Comparison of ENCODE assay signal across 8 cellular contexts in the genomic region with DNA sequence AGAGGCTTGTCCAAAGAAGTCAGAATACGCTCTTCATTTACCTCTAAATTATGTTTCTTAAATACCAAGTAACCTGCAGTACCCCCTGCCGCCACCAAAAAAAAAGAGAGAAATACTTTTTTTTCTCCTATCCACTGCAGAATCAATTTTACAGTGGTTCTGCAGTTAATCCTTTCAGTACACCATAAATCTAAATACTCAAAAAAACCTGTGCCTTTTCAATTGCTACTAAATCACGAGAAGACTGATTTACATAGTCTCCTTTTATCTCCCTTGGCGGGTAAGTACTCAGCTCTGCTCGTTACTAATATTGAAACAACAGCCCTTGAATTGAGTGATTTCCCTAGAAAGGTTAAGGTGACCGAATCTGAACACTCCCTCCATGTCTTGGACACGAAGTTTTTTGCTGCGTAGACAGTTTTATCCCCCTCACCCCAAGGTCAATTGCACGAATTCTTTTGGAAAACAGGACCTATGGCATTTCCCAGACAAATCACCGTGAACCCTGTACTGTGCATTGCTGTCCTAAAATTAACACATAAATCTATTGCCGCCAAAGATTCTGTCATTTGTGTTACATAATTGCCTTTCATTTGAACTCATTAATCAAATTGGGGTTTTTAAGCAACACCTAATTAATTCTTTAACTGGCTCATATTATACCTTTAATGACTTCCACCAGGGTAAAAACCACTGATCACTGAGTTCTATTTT. TPM values are rescaled to one million over a fixed set of nuclear protein-coding genes. Genes with fewer than 3 reads are reported as not detected.
DNase-seq lines count a peak whose midpoint lies in the region; ATAC-seq and TF ChIP-seq lines count a peak whose summit lies in the region.

No MANE protein-coding gene starts in this region.

- WGBS in liver: 22% methylated on average over 11 of the region's 11 CpGs
- WGBS in tibial nerve, 2 donors: 4 to 5% methylated on average over 11 of the region's 11 CpGs

- H3K4me3 ChIP-seq in liver (ENCODE audit: low read depth in 1 of 3, low read length in 3 of 3) (peak overlapping the region in 2 of 3 donors; percentile 12 to 66), tibial nerve (peak overlapping the region; percentile 78 to 96 (median 92))

- peak; percentile 27 for ATAC-seq in GM21526 (IDR thresholded peaks at IDR 0.05; ENCODE audit: low FRiP score, unreplicated experiment)

- H3K4me1 ChIP-seq in liver (ENCODE audit: control insufficient read depth in 4 of 4, insufficient read depth in 4 of 4, low read length in 3 of 4) (peaks cover 8 to 26% (median 15%) of the 10 kb centered on the region in 4 donors), tibial nerve (peaks cover 0 to 42% (median 14%) of the 10 kb centered on the region in 4 donors)

- H3K36me3 ChIP-seq in liver (ENCODE audit: control insufficient read depth in 4 of 4, insufficient read depth in 3 of 4, low read depth in 1 of 4, low read length in 3 of 4) (peaks cover 0 to 2% (median 0%) of the 10 kb centered on the region in 4 donors), tibial nerve (peaks cover 4 to 32% (median 4%) of the 10 kb centered on the region in 3 donors)

- peak; percentile 34 for DNase-seq in GF-D8 (lab: John Stamatoyannopoulos, UW)
- no peak for DNase-seq in tibial nerve (ENCODE audit: low spot score in 2 of 2)
- DNase-seq in NCI-H1048 (lab: John Stamatoyannopoulos, UW): no peak
- no peak for DNase-seq in D341Med (ENCODE audit: low spot score)

- peak; percentile 21; the same call in 1 of the 2 replicates for TF ChIP-seq CTCF in LNCAP (IDR thresholded peaks at IDR 0.05)
- peak; percentile 37 for TF ChIP-seq CTCF in liver (IDR thresholded peaks at IDR 0.05; ENCODE audit: low read depth, low read length, missing input control)
- TF ChIP-seq CTCF in tibial nerve (IDR thresholded peaks at IDR 0.05): peak; percentile 29 to 74 (median 61)

- H3K27me3 ChIP-seq in liver (ENCODE audit: control insufficient read depth in 4 of 4, insufficient read depth in 4 of 4, low read length in 3 of 4) (peaks cover 0 to 12% (median 4%) of the 10 kb centered on the region in 4 donors), tibial nerve (no peaks in the 10 kb centered on the region)

- H3K9ac ChIP-seq in liver (ENCODE audit: low read depth in 1 of 2, low read length in 2 of 2): peak overlapping the region in 1 of 2 donors; percentile 3

- TF ChIP-seq RAD21 in liver (IDR thresholded peaks at IDR 0.05): no peak

- no peak for TF ChIP-seq EP300 in tibial nerve (IDR thresholded peaks at IDR 0.05)

- H3K27ac ChIP-seq in angular gyrus (ENCODE audit: low read depth, low read length) (peak overlapping the region; percentile 84), liver (ENCODE audit: low read depth in 1 of 2, low read length in 2 of 2) (peak overlapping the region; percentile 97), tibial nerve (peak overlapping the region; percentile 95 to 100 (median 98))

- TF ChIP-seq POLR2A in tibial nerve (IDR thresholded peaks at IDR 0.05): no peak

- H3K9me3 ChIP-seq in liver (ENCODE audit: control insufficient read depth in 4 of 4, low read length in 3 of 4): no peaks in the 10 kb centered on the region
- H3K9me3 ChIP-seq in tibial nerve: no peaks in the 10 kb centered on the region

TF ChIP-seq in liver, 16 proteins besides CTCF, POLR2A, EP300 and RAD21:
- TF ChIP-seq SP1 (IDR thresholded peaks at IDR 0.05): no peak
- TF ChIP-seq YY1 (IDR thresholded peaks at IDR 0.05): no peak
- TF ChIP-seq GABPA (IDR thresholded peaks at IDR 0.05 in 1 of 2, conservative IDR thresholded peaks at IDR 0.05 in 1 of 2): no peak
- TF ChIP-seq NR2F2 (IDR thresholded peaks at IDR 0.05): peak; percentile 7
- TF ChIP-seq, protein P1, sequence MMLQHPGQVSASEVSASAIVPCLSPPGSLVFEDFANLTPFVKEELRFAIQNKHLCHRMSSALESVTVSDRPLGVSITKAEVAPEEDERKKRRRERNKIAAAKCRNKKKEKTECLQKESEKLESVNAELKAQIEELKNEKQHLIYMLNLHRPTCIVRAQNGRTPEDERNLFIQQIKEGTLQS (IDR thresholded peaks at IDR 0.05): no peak

RNA-seq across cellular contexts. Expression of a gene that starts 0.5 kb away (rescaled TPM):
- 100 to 1,000 TPM in 1 of 2 donors, 10 to 100 TPM in 1; 78.1 to 212 TPM for total RNA-seq in liver
- 100 to 1,000 TPM in 1 of 2 donors, 10 to 100 TPM in 1; 42.5 to 123 TPM for polyA plus RNA-seq in liver
- total RNA-seq in tibial nerve: 1,000 to 10,000 TPM; 6,350 to 8,587 (median 8,002) TPM

RNA-seq across cellular contexts. Expression of a gene that starts 26.1 kb away (rescaled TPM):
- 1 to 10 TPM; 1.7 to 2.4 TPM for total RNA-seq in liver
- under 1 TPM; 0.38 to 0.43 TPM for polyA plus RNA-seq in liver
- 10 to 100 TPM; 12.9 to 17.5 (median 16.0) TPM for total RNA-seq in tibial nerve

Comparison
In these comparisons a context has a peak if more than half of its experiments do, and no peak if none do; other contexts are left out.
1. RNA of a gene that starts 0.5 kb away (total RNA-seq): 6,350 to 8,587 TPM in tibial nerve; 78.1 to 212 TPM in liver; every median in the first group is over 10 times any median in the second.
2. RNA of a gene that starts 26.1 kb away (total RNA-seq): 12.9 to 17.5 TPM in tibial nerve; 1.7 to 2.4 TPM in liver; every median in the first group is over 4 times any median in the second.
3. Peak in every context shown above with its lines, with median percentiles within 50 percentile points of each other: CTCF ChIP-seq and H3K27ac ChIP-seq.